Comparison of ENCODE assay signal across 16 cellular contexts in the genomic region with DNA sequence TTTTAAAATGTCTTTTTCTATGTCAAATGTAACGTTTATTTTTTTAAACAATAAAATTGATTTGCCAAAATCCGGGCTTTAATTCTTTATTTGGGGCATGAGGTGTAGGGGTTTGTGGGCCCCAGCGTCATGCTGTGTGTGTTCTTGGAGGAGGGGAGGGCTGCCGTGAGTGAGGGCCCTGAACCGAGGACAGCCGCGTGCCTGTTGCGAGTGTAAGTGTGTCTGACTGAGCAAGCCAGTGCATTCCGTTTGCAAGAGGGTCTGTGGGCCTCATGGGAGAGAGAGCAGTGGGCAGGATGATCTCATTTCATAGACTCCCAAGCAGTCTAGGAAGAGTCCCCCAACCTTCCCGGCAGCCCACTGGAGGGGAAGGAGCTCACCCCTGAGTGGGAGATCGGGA.
"Had no signal": no experiment of that assay in that cellular context is flagged by ENCODE, and none has a peak within 500 bp of the region (broad histone marks: within the 10 kb centered on the region; RNA-seq: fewer than 3 reads in every experiment).

No MANE protein-coding gene starts in this region.

- ATAC-seq: activated CD4-positive, CD25-positive, alpha-beta regulatory T cell treated with anti-CD3 and anti-CD28 coated beads, Interleukin-2, amount 50 U/mL, for 24 hours; naive thymus-derived CD4-positive, alpha-beta T cell; T-cell had no signal

- H3K27me3 Mint-ChIP-seq: naive thymus-derived CD4-positive, alpha-beta T cell; T-cell had no signal

- H3K27ac Mint-ChIP-seq: activated naive CD4-positive, alpha-beta T cell treated with anti-CD3 and anti-CD28 coated beads, Interleukin-2, amount 10 ng/mL, durations not matched to agents 7 days and 5 days; activated T-helper 2 cell treated with anti-CD3 and anti-CD28 coated beads, Interferon-gamma antibody, Interleukin-2, Interleukin-4, amounts not matched to agents 10 μg/mL and 5 μg/mL and 100 μg/mL, durations not matched to agents 14 hours and 24 hours and 36 hours; naive thymus-derived CD4-positive, alpha-beta T cell; T-cell had no signal

- H3K9me3 ChIP-seq: ascending aorta, left lung, mucosa of descending colon, prostate gland, stomach, testis had no signal

- H3K36me3 Mint-ChIP-seq: activated naive CD4-positive, alpha-beta T cell treated with anti-CD3 and anti-CD28 coated beads, Interleukin-2, amount 10 ng/mL, durations not matched to agents 7 days and 5 days had no signal

- H3K9me3 Mint-ChIP-seq: activated naive CD4-positive, alpha-beta T cell treated with anti-CD3 and anti-CD28 coated beads, Interleukin-2, amount 10 ng/mL, durations not matched to agents 7 days and 5 days; activated T-helper 2 cell treated with anti-CD3 and anti-CD28 coated beads, Interferon-gamma antibody, Interleukin-2, Interleukin-4, amounts not matched to agents 10 μg/mL and 5 μg/mL and 100 μg/mL, durations not matched to agents 14 hours and 24 hours and 36 hours; naive thymus-derived CD4-positive, alpha-beta T cell; T-cell had no signal

- H2AFZ ChIP-seq: hepatocyte had no signal

- H3K79me2 ChIP-seq: hepatocyte had no signal

- H3K27me3 ChIP-seq: ascending aorta, dorsolateral prefrontal cortex, hepatocyte, left lung, stomach, testis had no signal

- DNase-seq: activated CD4-positive, alpha-beta T cell treated with anti-CD3 and anti-CD28 coated beads, Interleukin-2, amount 50 U/mL, for 4 hours; activated naive CD4-positive, alpha-beta T cell treated with anti-CD3 and anti-CD28 coated beads, Interleukin-2, amount 10 ng/mL, durations not matched to agents 7 days and 5 days; dorsolateral prefrontal cortex; left lung; naive thymus-derived CD4-positive, alpha-beta T cell; stomach; T-cell; T-helper 9 cell; testis had no signal

- H3K4me2 ChIP-seq: hepatocyte had no signal

- H3K27ac ChIP-seq: ascending aorta, dorsolateral prefrontal cortex, hepatocyte, left lung, prostate gland, stomach, testis had no signal

- H3K4me3 Mint-ChIP-seq: activated naive CD4-positive, alpha-beta T cell treated with anti-CD3 and anti-CD28 coated beads, Interleukin-2, amount 10 ng/mL, durations not matched to agents 7 days and 5 days; naive thymus-derived CD4-positive, alpha-beta T cell; T-cell had no signal

- FAIRE-seq: endometrium had no signal

- H3K36me3 ChIP-seq: prostate gland had no signal

- H3K4me3 ChIP-seq: ascending aorta, dorsolateral prefrontal cortex, hepatocyte, left lung, mucosa of descending colon, prostate gland, stomach, testis had no signal

- H3K4me1 ChIP-seq: prostate gland had no signal
